Comparison of ENCODE assay signal across 14 cellular contexts in the genomic region with DNA sequence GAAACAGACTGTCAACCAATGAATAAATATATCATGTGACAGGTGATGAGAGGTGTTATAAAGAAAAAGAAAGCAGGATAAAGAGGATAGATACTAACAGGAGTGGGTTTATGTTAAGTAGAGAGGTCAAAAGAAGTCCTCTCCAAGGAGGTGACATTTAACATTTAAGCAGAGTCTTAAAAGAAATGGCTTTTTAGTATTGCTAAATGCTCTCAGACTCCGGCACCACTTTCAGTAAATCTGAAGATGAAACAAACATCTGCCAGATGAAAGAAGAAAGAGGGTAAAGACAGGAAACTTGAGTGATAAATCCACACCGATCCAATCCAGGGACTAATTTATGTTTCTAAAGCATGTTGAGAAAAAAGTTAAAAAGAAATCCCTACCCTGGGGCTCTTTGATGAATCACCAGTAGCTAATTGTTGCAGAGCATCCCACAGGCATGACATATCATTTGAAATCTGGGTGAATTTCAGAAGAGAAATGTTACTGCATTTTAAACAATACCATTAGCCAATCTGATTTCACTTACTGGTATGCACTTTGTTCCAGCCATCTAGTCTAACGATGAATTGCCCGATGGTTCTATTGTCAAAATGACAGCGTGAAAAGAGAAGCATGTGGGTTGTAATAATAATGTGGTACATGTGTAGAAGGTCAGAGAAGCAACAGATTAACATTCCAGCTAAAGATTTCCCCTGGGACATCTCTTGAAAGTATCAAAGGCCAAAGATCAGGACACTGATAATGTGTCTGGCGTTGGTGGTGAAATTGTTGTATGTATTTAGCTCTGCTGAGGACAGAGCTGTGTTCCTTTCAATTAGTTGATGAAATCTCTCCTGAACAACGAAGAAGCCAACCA.
DNase-seq lines count a peak whose midpoint lies in the region; ATAC-seq and TF ChIP-seq lines count a peak whose summit lies in the region.
"Had no signal": no experiment of that assay in that cellular context is flagged by ENCODE, and none has a peak within 500 bp of the region (broad histone marks: within the 10 kb centered on the region; RNA-seq: fewer than 3 reads in every experiment).

No MANE protein-coding gene starts in this region.

- H3K36me3 ChIP-seq in ACC112 (ENCODE audit: insufficient read depth, low read length) (no peaks in the 10 kb centered on the region), mesenchymal stem cell (ENCODE audit: control insufficient read depth in 1 of 2, insufficient read depth in 2 of 2, low read depth in 1 of 2, low read length in 2 of 2) (no peaks in the 10 kb centered on the region), gastrocnemius medialis (no peaks in the 10 kb centered on the region)
- H3K36me3 ChIP-seq: WERI-Rb-1 had no signal

- ATAC-seq in GM18861 (IDR thresholded peaks at IDR 0.05; ENCODE audit: unreplicated experiment) (no peak), gastrocnemius medialis (no peak)
- ATAC-seq: activated T-cell treated with anti-CD3 and anti-CD28 coated beads, Interleukin-2, amount 50 U/mL, for 4 hours had no signal

- H3K79me2 ChIP-seq in ACC112 (ENCODE audit: control insufficient read depth, insufficient read depth, low read length, unreplicated experiment) = no peaks in the 10 kb centered on the region

- H3K4me3 ChIP-seq in ACC112 (ENCODE audit: low read depth, low read length) (no peak overlapping the region), mesenchymal stem cell (ENCODE audit: insufficient read depth in 1 of 2, low read depth in 1 of 2, low read length in 2 of 2) (peak overlapping the region in 1 of 2 experiments; percentile 38), gastrocnemius medialis (no peak overlapping the region)

- H3K4me2 ChIP-seq in mesenchymal stem cell (ENCODE audit: low read length, poor library complexity, severe bottlenecking) = no peak overlapping the region

- H3K4me1 ChIP-seq in ACC112 (ENCODE audit: control insufficient read depth, insufficient read depth, low read length, unreplicated experiment) (peaks cover 6% of the 10 kb centered on the region), mesenchymal stem cell (ENCODE audit: control insufficient read depth, insufficient read depth, low read depth, low read length) (no peaks in the 10 kb centered on the region), gastrocnemius medialis (no peaks in the 10 kb centered on the region)

- no peaks in the 10 kb centered on the region for H3K27me3 Mint-ChIP-seq in brain
- H3K27me3 Mint-ChIP-seq: B cell had no signal

- H4K91ac ChIP-seq in mesenchymal stem cell (ENCODE audit: low read length) = no peak overlapping the region

- H3K4me1 Mint-ChIP-seq in brain = peaks cover 68% of the 10 kb centered on the region
- H3K4me1 Mint-ChIP-seq: B cell had no signal

- H3K9me3 ChIP-seq in mesenchymal stem cell (ENCODE audit: control insufficient read depth, low read length) = no peaks in the 10 kb centered on the region
- H3K9me3 ChIP-seq in gastrocnemius medialis = no peaks in the 10 kb centered on the region

- no peak for TF ChIP-seq POLR2A in gastrocnemius medialis (IDR thresholded peaks at IDR 0.05)

- peak overlapping the region; percentile 8 for H3K9ac ChIP-seq in mesenchymal stem cell (ENCODE audit: low read length)

- H3K27me3 ChIP-seq in ACC112 (ENCODE audit: insufficient read depth, low read length) (no peaks in the 10 kb centered on the region), mesenchymal stem cell (ENCODE audit: control insufficient read depth in 1 of 2, insufficient read depth in 1 of 2, low read length in 2 of 2) (peaks cover 0 to 12% of the 10 kb centered on the region in 2 experiments), gastrocnemius medialis (no peaks in the 10 kb centered on the region)

- H2BK15ac ChIP-seq in mesenchymal stem cell (ENCODE audit: low read depth, poor library complexity, severe bottlenecking) = no peak overlapping the region

- H3K4me3 Mint-ChIP-seq in brain = peak overlapping the region in 3 of 5 experiments; percentile 8 to 49 (median 29)
- H3K4me3 Mint-ChIP-seq: activated T-cell treated with anti-CD3 and anti-CD28 coated beads, Interleukin-2, amount 50 U/mL, for 4 hours; B cell had no signal

- no peaks in the 10 kb centered on the region for H3K36me3 Mint-ChIP-seq in brain

- in situ Hi-C loops in gastrocnemius medialis (cut with MboI; ENCODE audit: low sequenced_read_pairs in 4 of 4) = no loop called here

- no peak overlapping the region for H2AK5ac ChIP-seq in mesenchymal stem cell (ENCODE audit: low read length, severe bottlenecking)

- no peak overlapping the region for H3K14ac ChIP-seq in mesenchymal stem cell (ENCODE audit: low read length in 2 of 2)

- no peak overlapping the region for H3K18ac ChIP-seq in mesenchymal stem cell (ENCODE audit: low read depth in 1 of 2, low read length in 2 of 2)

- H3K79me1 ChIP-seq in mesenchymal stem cell (replicated peaks; ENCODE audit: low read length, poor library complexity, severe bottlenecking) = no peaks in the 10 kb centered on the region

- TF ChIP-seq CTCF in brain (conservative IDR thresholded peaks at IDR 0.05) (no peak), gastrocnemius medialis (IDR thresholded peaks at IDR 0.05 in 4 of 5, conservative IDR thresholded peaks at IDR 0.05 in 1 of 5) (no peak)

- WGBS in mesenchymal stem cell = 25% methylated on average over 4 of the region's 7 CpGs

- H3K27ac ChIP-seq in ACC112 (ENCODE audit: low read depth, low read length) (no peak overlapping the region), mesenchymal stem cell (ENCODE audit: low read length, poor library complexity, severe bottlenecking) (no peak overlapping the region), gastrocnemius medialis (no peak overlapping the region)
- H3K27ac ChIP-seq: HL-60, WERI-Rb-1 had no signal

- no peak overlapping the region for H2BK120ac ChIP-seq in mesenchymal stem cell (ENCODE audit: low read depth, low read length)

- H3K9me3 Mint-ChIP-seq in brain = peaks cover 0 to 8% (median 0%) of the 10 kb centered on the region in 5 experiments

- H2BK5ac ChIP-seq in mesenchymal stem cell (ENCODE audit: low read depth, low read length, poor library complexity, severe bottlenecking) = no peak overlapping the region

- H2BK12ac ChIP-seq in mesenchymal stem cell (ENCODE audit: low read length in 2 of 2) = no peak overlapping the region

- no peak overlapping the region for H4K8ac ChIP-seq in mesenchymal stem cell (ENCODE audit: low read length)

- H3K4ac ChIP-seq in mesenchymal stem cell (ENCODE audit: low read depth in 1 of 2, low read length in 2 of 2) = no peak overlapping the region

- DNase-seq in HuH-7 (ENCODE audit: low spot score) (peak; percentile 17), mesenchymal stem cell (peak; percentile 70), activated T-cell treated with anti-CD3 and anti-CD28 coated beads for 4 hours (no peak), gastrocnemius medialis (no peak), GF-D8 (lab: John Stamatoyannopoulos, UW) (no peak)
- DNase-seq: activated T-cell treated with anti-CD3 and anti-CD28 coated beads, Interleukin-2, amount 50 U/mL, for 4 hours; cerebellar nuclear complex; NCI-H1048; WERI-Rb-1 had no signal

- intact Hi-C loops in gastrocnemius medialis (cut with DNase I; ENCODE audit: low total_unique reads) = no loop called here

- peak overlapping the region; percentile 16 for H2AFZ ChIP-seq in ACC112 (ENCODE audit: low read length, unreplicated experiment)
- no peak overlapping the region for H2AFZ ChIP-seq in mesenchymal stem cell (ENCODE audit: low read depth, low read length)

- H3K23ac ChIP-seq in mesenchymal stem cell (ENCODE audit: low read length in 2 of 2) = no peak overlapping the region

- H3K27ac Mint-ChIP-seq in brain = peak overlapping the region in 4 of 5 experiments; percentile 38 to 84 (median 69)
- H3K27ac Mint-ChIP-seq: B cell had no signal

Comparison
In these comparisons a context has a peak if more than half of its experiments do, and no peak if none do; other contexts are left out.
1. DNase-seq: peak in HuH-7 (single experiment) and mesenchymal stem cell (single experiment); none in activated T-cell treated with anti-CD3 and anti-CD28 coated beads for 4 hours (single experiment), gastrocnemius medialis (0 of 2) and GF-D8 (single experiment).